22 cellular contexts compared by ENCODE assay signal in genomic region chr17:78985395-78985794, GRCh38. TPM values are rescaled to one million over a fixed set of nuclear protein-coding genes. Genes with fewer than 3 reads are reported as not detected.
DNase-seq lines count a peak whose midpoint lies in the region; ATAC-seq and TF ChIP-seq lines count a peak whose summit lies in the region.
"Had no signal": no experiment of that assay in that cellular context is flagged by ENCODE, and none has a peak within 500 bp of the region (broad histone marks: within the 10 kb centered on the region; RNA-seq: fewer than 3 reads in every experiment).

No MANE protein-coding gene starts in this region.

- H3K27me3 Mint-ChIP-seq in type B pancreatic cell: no peaks in the 10 kb centered on the region
- H3K27me3 Mint-ChIP-seq in activated CD8-positive, alpha-beta T cell treated with anti-CD3 and anti-CD28 coated beads for 36 hours: no peaks in the 10 kb centered on the region
- H3K27me3 Mint-ChIP-seq: brain; CD4-positive, alpha-beta memory T cell; naive B cell; stimulated activated naive B cell treated with anti-CD40 and anti-IgM and Interleukin-4, amounts not matched to agents 10 μg/mL and 1 μg/mL and 100 μg/mL, for 72 hours; T-helper 17 cell had no signal

- H3K27ac ChIP-seq in heart right ventricle: peak overlapping the region in 7 of 10 donors; percentile 32 to 93 (median 85)
- H3K27ac ChIP-seq in VCaP: peak overlapping the region; percentile 81
- H3K27ac ChIP-seq in left lung: peak overlapping the region; percentile 87 to 89
- peak overlapping the region in 3 of 4 donors; percentile 45 to 84 (median 69) for H3K27ac ChIP-seq in tibial nerve

- H3K36me3 ChIP-seq in heart right ventricle: peaks cover 0 to 14% (median 0%) of the 10 kb centered on the region in 9 donors
- peaks cover 0 to 13% of the 10 kb centered on the region in 2 donors for H3K36me3 ChIP-seq in left lung
- H3K36me3 ChIP-seq in tibial nerve: peaks cover 0 to 6% (median 0%) of the 10 kb centered on the region in 3 donors
- H3K36me3 ChIP-seq: prostate gland had no signal

- no peaks in the 10 kb centered on the region for H3K9me3 Mint-ChIP-seq in type B pancreatic cell
- no peaks in the 10 kb centered on the region for H3K9me3 Mint-ChIP-seq in activated CD8-positive, alpha-beta T cell treated with anti-CD3 and anti-CD28 coated beads for 36 hours
- H3K9me3 Mint-ChIP-seq: activated naive CD4-positive, alpha-beta T cell treated with anti-CD3 and anti-CD28 coated beads for 36 hours; activated T-helper 1 cell treated with anti-CD3 and anti-CD28 coated beads, Interleukin-12 subunit alpha, Interleukin-12 subunit beta, Interleukin-2, Interleukin-4 antibody, amounts not matched to agents 30 ng/mL and 10 ng/mL and 1 ng/mL, durations not matched to agents 14 hours and 24 hours and 36 hours; CD4-positive, alpha-beta memory T cell; stimulated activated naive B cell treated with anti-CD40 and anti-IgM and Interleukin-4, amounts not matched to agents 10 μg/mL and 1 μg/mL and 100 μg/mL, for 72 hours had no signal

- H3K4me3 ChIP-seq in heart right ventricle (no peak overlapping the region), left lung (no peak overlapping the region), tibial nerve (peak overlapping the region in 1 of 4 donors; percentile 11)
- H3K4me3 ChIP-seq: MG63, prostate gland had no signal

- H3K9me3 ChIP-seq in heart right ventricle (no peaks in the 10 kb centered on the region), left lung (no peaks in the 10 kb centered on the region), tibial nerve (no peaks in the 10 kb centered on the region)
- H3K9me3 ChIP-seq: MG63, prostate gland had no signal

- TF ChIP-seq CTCF in heart right ventricle (IDR thresholded peaks at IDR 0.05): no peak
- TF ChIP-seq CTCF in VCaP (conservative IDR thresholded peaks at IDR 0.05): no peak
- no peak for TF ChIP-seq CTCF in left lung (IDR thresholded peaks at IDR 0.05)
- TF ChIP-seq CTCF in tibial nerve (IDR thresholded peaks at IDR 0.05): no peak
- no peak for TF ChIP-seq CTCF in type B pancreatic cell (conservative IDR thresholded peaks at IDR 0.05)
- TF ChIP-seq CTCF in activated CD8-positive, alpha-beta T cell treated with anti-CD3 and anti-CD28 coated beads for 36 hours (IDR thresholded peaks at IDR 0.05): no peak

- intact Hi-C loops in heart right ventricle (cut with DNase I): loop anchor here in 1 of 10 donors (10.0 kb wide), 1 partner anchor 409 kb away; no protein-coding TSS in a partner anchor
- intact Hi-C loops in cardiac septum (cut with DNase I): loop anchor here (5.0 kb wide), 1 partner anchor 57 kb away; no protein-coding TSS in a partner anchor
- intact Hi-C loops in left lung (cut with DNase I): no loop called here
- intact Hi-C loops in activated CD8-positive, alpha-beta T cell treated with anti-CD3 and anti-CD28 coated beads for 36 hours (cut with micrococcal nuclease): no loop called here

- peaks cover 13% of the 10 kb centered on the region for H3K4me1 Mint-ChIP-seq in type B pancreatic cell (ENCODE audit: unreplicated experiment)
- peaks cover 15% of the 10 kb centered on the region for H3K4me1 Mint-ChIP-seq in activated CD8-positive, alpha-beta T cell treated with anti-CD3 and anti-CD28 coated beads for 36 hours (ENCODE audit: low read depth)

- H3K36me3 Mint-ChIP-seq in type B pancreatic cell: peaks cover 1% of the 10 kb centered on the region
- H3K36me3 Mint-ChIP-seq in activated CD8-positive, alpha-beta T cell treated with anti-CD3 and anti-CD28 coated beads for 36 hours (ENCODE audit: low read depth): peaks cover 3% of the 10 kb centered on the region

- H3K4me3 Mint-ChIP-seq in type B pancreatic cell: no peak overlapping the region
- H3K4me3 Mint-ChIP-seq in activated CD8-positive, alpha-beta T cell treated with anti-CD3 and anti-CD28 coated beads for 36 hours: no peak overlapping the region
- H3K4me3 Mint-ChIP-seq: activated naive CD4-positive, alpha-beta T cell treated with anti-CD3 and anti-CD28 coated beads for 36 hours; brain; stimulated activated naive B cell treated with anti-CD40 and anti-IgM and Interleukin-4, amounts not matched to agents 10 μg/mL and 1 μg/mL and 100 μg/mL, for 72 hours; T-helper 17 cell had no signal

- H3K27me3 ChIP-seq in heart right ventricle (no peaks in the 10 kb centered on the region), left lung (no peaks in the 10 kb centered on the region), tibial nerve (no peaks in the 10 kb centered on the region)
- H3K27me3 ChIP-seq: MG63 had no signal

- TF ChIP-seq EP300 in tibial nerve (IDR thresholded peaks at IDR 0.05): no peak

- WGBS in heart right ventricle, 2 donors: 94 to 97% methylated on average over 5 of the region's 5 CpGs
- 93 to 95% methylated on average over 5 of the region's 5 CpGs for WGBS in tibial nerve, 2 donors

- no peak for TF ChIP-seq POLR2A in tibial nerve (IDR thresholded peaks at IDR 0.05)

- H3K4me1 ChIP-seq in heart right ventricle: peaks cover under 1 to 42% (median 31%) of the 10 kb centered on the region in 9 donors
- H3K4me1 ChIP-seq in left lung: peaks cover 11 to 32% of the 10 kb centered on the region in 2 donors
- H3K4me1 ChIP-seq in tibial nerve: peaks cover 0 to 33% (median 16%) of the 10 kb centered on the region in 4 donors

- CTCF ChIA-PET in activated CD8-positive, alpha-beta T cell treated with anti-CD3 and anti-CD28 coated beads for 36 hours (lab: Charles Lee): interaction anchor here (1.0 to 2.2 kb wide), 4 partner anchors 14 to 82 kb away, joined by 3 to 16 read pairs (median 6); no protein-coding TSS in a partner anchor

- POLR2A ChIA-PET in activated CD8-positive, alpha-beta T cell treated with anti-CD3 and anti-CD28 coated beads for 36 hours (lab: Charles Lee): interaction anchor here (0.8 kb wide), 1 partner anchor 47 kb away, joined by 3 read pairs; no protein-coding TSS in a partner anchor

- no peak overlapping the region for H3K27ac Mint-ChIP-seq in type B pancreatic cell
- H3K27ac Mint-ChIP-seq in activated CD8-positive, alpha-beta T cell treated with anti-CD3 and anti-CD28 coated beads for 36 hours: no peak overlapping the region
- H3K27ac Mint-ChIP-seq: activated naive CD4-positive, alpha-beta T cell treated with anti-CD3 and anti-CD28 coated beads for 36 hours; activated T-helper 1 cell treated with anti-CD3 and anti-CD28 coated beads, Interleukin-12 subunit alpha, Interleukin-12 subunit beta, Interleukin-2, Interleukin-4 antibody, amounts not matched to agents 30 ng/mL and 10 ng/mL and 1 ng/mL, durations not matched to agents 14 hours and 24 hours and 36 hours; stimulated activated naive B cell treated with anti-CD40 and anti-IgM and Interleukin-4, amounts not matched to agents 10 μg/mL and 1 μg/mL and 100 μg/mL, for 72 hours; T-helper 17 cell had no signal

- DNase-seq in heart right ventricle (no peak), cardiac septum (ENCODE audit: low spot score) (no peak), left lung (no peak), tibial nerve (ENCODE audit: low spot score in 2 of 2) (no peak), cortex of kidney (lab: John Stamatoyannopoulos, UW) (no peak), type B pancreatic cell (ENCODE audit: extremely low spot score, unreplicated experiment) (no peak)
- no peak for DNase-seq in activated CD8-positive, alpha-beta T cell treated with anti-CD3 and anti-CD28 coated beads for 36 hours
- DNase-seq: 8988T; activated CD4-positive, alpha-beta T cell treated with anti-CD3 and anti-CD28 coated beads, Interleukin-2, amount 50 U/mL, for 4 hours; activated naive CD4-positive, alpha-beta T cell treated with anti-CD3 and anti-CD28 coated beads for 36 hours; CD4-positive, alpha-beta memory T cell; cerebellar nuclear complex; MG63; midbrain; naive B cell; NCI-H2029; stimulated activated naive B cell treated with anti-CD40 and anti-IgM and Interleukin-4, amounts not matched to agents 10 μg/mL and 1 μg/mL and 100 μg/mL, for 72 hours; T-helper 17 cell had no signal

- no peak for ATAC-seq in heart right ventricle
- no peak for ATAC-seq in left lung
- ATAC-seq in activated CD8-positive, alpha-beta T cell treated with anti-CD3 and anti-CD28 coated beads for 36 hours: no peak

RNA-seq across cellular contexts. Expression of gene LGALS3BP, which starts 5.7 kb away (rescaled TPM):
- total RNA-seq in heart right ventricle (100 to 1,000 TPM; 362 to 852 (median 568) TPM), cardiac septum (312 TPM), left lung (100 to 1,000 TPM; 379 to 688 TPM), tibial nerve (100 to 1,000 TPM; 191 to 392 (median 296) TPM), type B pancreatic cell (ENCODE audit: low replicate concordance) (154 and 202 TPM in 2 replicates)
- 100 to 1,000 TPM; 196 to 268 TPM for polyA plus RNA-seq in heart right ventricle
- total RNA-seq in activated CD8-positive, alpha-beta T cell treated with anti-CD3 and anti-CD28 coated beads for 36 hours: 10 to 100 TPM; 41.4 to 50.8 TPM

RNA-seq across cellular contexts. Expression of gene CANT1, which starts 24.2 kb away (rescaled TPM):
- total RNA-seq in heart right ventricle (10 to 100 TPM; 19.9 to 33.4 (median 24.4) TPM), cardiac septum (25.2 TPM), left lung (10 to 100 TPM; 57.2 to 69.0 TPM), tibial nerve (10 to 100 TPM; 21.0 to 27.3 (median 25.5) TPM), type B pancreatic cell (ENCODE audit: low replicate concordance) (75.1 and 105 TPM in 2 replicates)
- polyA plus RNA-seq in heart right ventricle: 10 to 100 TPM in 1 of 2 donors, 1 to 10 TPM in 1; 4.1 to 16.7 TPM
- 10 to 100 TPM; 41.4 to 48.2 TPM for total RNA-seq in activated CD8-positive, alpha-beta T cell treated with anti-CD3 and anti-CD28 coated beads for 36 hours

RNA-seq across cellular contexts. Expression of gene C1QTNF1, which starts 38.6 kb away (rescaled TPM):
- total RNA-seq in heart right ventricle (100 to 1,000 TPM in 3 of 10 donors, 10 to 100 TPM in 7; 29.3 to 685 (median 62.8) TPM), cardiac septum (92.9 TPM), left lung (10 to 100 TPM; 14.9 to 31.4 TPM), tibial nerve (100 to 1,000 TPM in 1 of 4 donors, 10 to 100 TPM in 3; 67.1 to 147 (median 90.0) TPM), type B pancreatic cell (ENCODE audit: low replicate concordance) (8.7 and 9.4 TPM in 2 replicates)
- 100 to 1,000 TPM; 108 to 224 TPM for polyA plus RNA-seq in heart right ventricle
- under 1 TPM; 0.13 to 0.14 TPM for total RNA-seq in activated CD8-positive, alpha-beta T cell treated with anti-CD3 and anti-CD28 coated beads for 36 hours
- total RNA-seq: activated T-helper 1 cell treated with anti-CD3 and anti-CD28 coated beads, Interleukin-12 subunit alpha, Interleukin-12 subunit beta, Interleukin-2, Interleukin-4 antibody, amounts not matched to agents 30 ng/mL and 10 ng/mL and 1 ng/mL, durations not matched to agents 14 hours and 24 hours and 36 hours; CD4-positive, alpha-beta memory T cell had no signal
- polyA plus RNA-seq: CD4-positive, alpha-beta memory T cell had no signal
